ENCODE assay signal across 20 cellular contexts in the genomic region with DNA sequence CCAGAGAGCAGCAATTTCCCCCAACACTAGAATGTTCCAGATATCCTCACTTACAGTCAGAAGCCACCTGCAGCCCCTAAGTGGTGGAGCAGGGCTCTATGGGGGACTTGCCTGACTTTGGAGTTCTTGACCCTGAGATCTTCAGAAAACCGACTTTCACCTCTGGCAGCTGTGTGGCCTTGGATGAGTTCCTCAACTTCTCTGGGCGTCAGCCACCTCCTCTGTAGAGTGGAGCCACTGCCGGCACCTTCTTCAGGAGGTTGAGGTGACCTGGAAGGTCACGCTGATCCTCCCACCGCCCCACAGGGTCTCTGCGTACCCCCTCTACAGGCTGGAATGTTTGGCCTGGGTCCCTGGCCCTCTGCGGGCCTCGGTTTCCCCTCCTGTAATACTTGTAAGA. TPM values are rescaled to one million over a fixed set of nuclear protein-coding genes. Genes with fewer than 3 reads are reported as not detected.
DNase-seq lines count a peak whose midpoint lies in the region; ATAC-seq, FAIRE-seq and TF ChIP-seq lines count a peak whose summit lies in the region.
"Had no signal": no experiment of that assay in that cellular context is flagged by ENCODE, and none has a peak within 500 bp of the region (broad histone marks: within the 10 kb centered on the region; RNA-seq: fewer than 3 reads in every experiment).

No MANE protein-coding gene starts in this region.

- H3K36me3 ChIP-seq in HepG2 (replicated peaks in 1 of 2; ENCODE audit: control insufficient read depth in 1 of 2, insufficient read depth in 2 of 2, low read length in 2 of 2) (no peaks in the 10 kb centered on the region), right lobe of liver (no peaks in the 10 kb centered on the region), SJCRH30 (no peaks in the 10 kb centered on the region), mesenchymal stem cell (ENCODE audit: control insufficient read depth in 1 of 2, insufficient read depth in 2 of 2, low read depth in 1 of 2, low read length in 2 of 2) (no peaks in the 10 kb centered on the region), uterus (no peaks in the 10 kb centered on the region)
- H3K36me3 ChIP-seq: HAP-1 had no signal

- H3K4me2 ChIP-seq in HepG2 (ENCODE audit: low read depth, low read length), result no peak overlapping the region
- no peak overlapping the region for H3K4me2 ChIP-seq in mesenchymal stem cell (ENCODE audit: low read length, poor library complexity, severe bottlenecking)

- 67% methylated on average over 3 of the region's 8 CpGs for WGBS in HepG2 (ENCODE audit: low lambda C conversion rate)
- WGBS in right lobe of liver (ENCODE audit: insufficient coverage, low coverage, low lambda C conversion rate, missing lambda C conversion rate), result no CpG with 5 or more reads among the region's 8 CpGs
- 91% methylated on average over 8 of the region's 8 CpGs for WGBS in mesenchymal stem cell

- H2AFZ ChIP-seq in HepG2 (ENCODE audit: low read length), result no peak overlapping the region
- no peak overlapping the region for H2AFZ ChIP-seq in mesenchymal stem cell (ENCODE audit: low read depth, low read length)

- H3K27ac ChIP-seq in HepG2 (ENCODE audit: extremely low read length, insufficient read depth, low read length) (peak overlapping the region; percentile 56), right lobe of liver (no peak overlapping the region), SJCRH30 (peak overlapping the region; percentile 81), mesenchymal stem cell (ENCODE audit: low read length, poor library complexity, severe bottlenecking) (no peak overlapping the region), uterus (no peak overlapping the region)
- H3K27ac ChIP-seq: HL-60 had no signal

- TF ChIP-seq POLR2A in HepG2 (IDR thresholded peaks at IDR 0.05; ENCODE audit: insufficient read depth in 1 of 2, low read depth in 2 of 2, low read length in 2 of 2) (no peak), right lobe of liver (IDR thresholded peaks at IDR 0.05) (no peak), uterus (IDR thresholded peaks at IDR 0.05) (no peak)

- peak overlapping the region; percentile 2 for H4K8ac ChIP-seq in mesenchymal stem cell (ENCODE audit: low read length)

- FAIRE-seq in HepG2 (lab: Jason Lieb, UNC), result no peak
- FAIRE-seq: GM12878 had no signal

- H3K18ac ChIP-seq in mesenchymal stem cell (ENCODE audit: low read depth in 1 of 2, low read length in 2 of 2), result no peak overlapping the region

- H2BK5ac ChIP-seq in mesenchymal stem cell (ENCODE audit: low read depth, low read length, poor library complexity, severe bottlenecking), result no peak overlapping the region

- POLR2A ChIA-PET in HepG2 (lab: Yijun Ruan, JAX), result interaction anchor here (0.8 to 1.6 kb wide), 2 partner anchors 49 kb away, joined by 3 to 11 read pairs; no protein-coding TSS in a partner anchor

- no peak overlapping the region for H3K14ac ChIP-seq in mesenchymal stem cell (ENCODE audit: low read length in 2 of 2)

- H2AK5ac ChIP-seq in mesenchymal stem cell (ENCODE audit: low read length, severe bottlenecking), result peak overlapping the region; percentile 6

- H3K4ac ChIP-seq in mesenchymal stem cell (ENCODE audit: low read depth in 1 of 2, low read length in 2 of 2), result no peak overlapping the region

- TF ChIP-seq CTCF in HepG2 (CRISPR knock-in tag; IDR thresholded peaks at IDR 0.05) (no peak), right lobe of liver (IDR thresholded peaks at IDR 0.05) (no peak), uterus (IDR thresholded peaks at IDR 0.05) (no peak)

- no peaks in the 10 kb centered on the region for H3K79me1 ChIP-seq in mesenchymal stem cell (replicated peaks; ENCODE audit: low read length, poor library complexity, severe bottlenecking)

- H4K20me1 ChIP-seq in HepG2 (ENCODE audit: insufficient read depth, low read length), result no peaks in the 10 kb centered on the region

- CTCF ChIA-PET in HepG2 (lab: Yijun Ruan, JAX; ENCODE audit: low intra/inter-chr PET ratio, low total read pairs), result no interaction called here

- no peak overlapping the region for H4K91ac ChIP-seq in mesenchymal stem cell (ENCODE audit: low read length)

- H3K9me3 ChIP-seq in HepG2 (ENCODE audit: low read length) (no peaks in the 10 kb centered on the region), right lobe of liver (no peaks in the 10 kb centered on the region), SJCRH30 (replicated peaks) (no peaks in the 10 kb centered on the region), mesenchymal stem cell (ENCODE audit: control insufficient read depth, low read length) (no peaks in the 10 kb centered on the region), uterus (no peaks in the 10 kb centered on the region)
- H3K9me3 ChIP-seq: HAP-1 had no signal

- no peaks in the 10 kb centered on the region for H3K79me2 ChIP-seq in HepG2 (ENCODE audit: insufficient read depth, low read length)

- TF ChIP-seq EP300 in HepG2 (IDR thresholded peaks at IDR 0.05; ENCODE audit: low read depth in 2 of 2, low read length in 2 of 2), result no peak
- no peak for TF ChIP-seq EP300 in HepG2 (CRISPR knock-in tag; IDR thresholded peaks at IDR 0.05; ENCODE audit: borderline replicate concordance)

- H3K4me1 ChIP-seq in HepG2 (ENCODE audit: insufficient read depth, low read length) (peaks cover 100% of the 10 kb centered on the region), right lobe of liver (peaks cover 0 to 30% (median 11%) of the 10 kb centered on the region in 4 donors), SJCRH30 (peaks cover 52% of the 10 kb centered on the region), mesenchymal stem cell (ENCODE audit: control insufficient read depth, insufficient read depth, low read depth, low read length) (peaks cover 37% of the 10 kb centered on the region), uterus (peaks cover 0 to 4% of the 10 kb centered on the region in 2 donors)

- H2BK12ac ChIP-seq in mesenchymal stem cell (ENCODE audit: low read length in 2 of 2), result peak overlapping the region in 1 of 2 experiments; percentile 18

- no peak overlapping the region for H3K23ac ChIP-seq in mesenchymal stem cell (ENCODE audit: low read length in 2 of 2)

- no peak for ATAC-seq in HepG2
- ATAC-seq in right lobe of liver, result no peak
- ATAC-seq in HG02884 (IDR thresholded peaks at IDR 0.05; ENCODE audit: unreplicated experiment), result no peak
- ATAC-seq: GM12878 had no signal

- no peak overlapping the region for H2BK120ac ChIP-seq in mesenchymal stem cell (ENCODE audit: low read depth, low read length)

- no peak for TF ChIP-seq RAD21 in HepG2 (CRISPR knock-in tag; IDR thresholded peaks at IDR 0.05)

- H3K27me3 ChIP-seq in HepG2 (ENCODE audit: control insufficient read depth in 1 of 2, insufficient read depth in 2 of 2, low read length in 2 of 2) (no peaks in the 10 kb centered on the region), right lobe of liver (no peaks in the 10 kb centered on the region), SJCRH30 (no peaks in the 10 kb centered on the region), mesenchymal stem cell (ENCODE audit: control insufficient read depth in 1 of 2, insufficient read depth in 1 of 2, low read length in 2 of 2) (peaks cover 0 to 22% of the 10 kb centered on the region in 2 experiments), uterus (no peaks in the 10 kb centered on the region)

- intact Hi-C loops in HepG2 (cut with micrococcal nuclease; ENCODE audit: unreplicated experiment), result no loop called here
- intact Hi-C loops in right lobe of liver (cut with DNase I), result no loop called here
- intact Hi-C loops in uterus (cut with DNase I; ENCODE audit: low total_unique reads), result no loop called here

- DNase-seq in HepG2 (ENCODE audit: low spot score) (no peak), right lobe of liver (no peak), SJCRH30 (peak in 1 of 2 experiments; percentile 39), mesenchymal stem cell (no peak), HUDEP-2 (lab: John Stamatoyannopoulos, UW; ENCODE audit: unreplicated experiment in 76 of 76) (no peak), activated gamma-delta T cell treated with Interleukin-2 at 50 U/mL for 16 hours (no peak), uterus (no peak)
- DNase-seq: ACHN; C1 segment of cervical spinal cord; Calu3; CD4-positive, alpha-beta T cell; DMS79; GOT3; IMR-90 had no signal

- BruUV-seq in HepG2 (replicated peaks; lab: Mats Ljungman, UMichigan), result no TSS peak

- in situ Hi-C loops in HepG2 (cut with HindIII; ENCODE audit: extremely low pct_ligation_motif_present, low pct_unique_long_range_greater_than_20kb), result no loop called here

- H2BK15ac ChIP-seq in mesenchymal stem cell (ENCODE audit: low read depth, poor library complexity, severe bottlenecking), result peak overlapping the region; percentile 88

- H3K9ac ChIP-seq in HepG2 (ENCODE audit: insufficient read depth, low read depth, low read length) (peak overlapping the region; percentile 24; the same call in 1 of the 2 replicates), mesenchymal stem cell (ENCODE audit: low read length) (no peak overlapping the region)

- no peak overlapping the region for H3K4me3 ChIP-seq in HepG2 (replicated peaks in 1 of 3; ENCODE audit: insufficient read depth in 1 of 3, low read depth in 2 of 3, low read length in 3 of 3)
- no peak overlapping the region for H3K4me3 ChIP-seq in right lobe of liver
- H3K4me3 ChIP-seq in SJCRH30, result no peak overlapping the region
- H3K4me3 ChIP-seq in mesenchymal stem cell (ENCODE audit: insufficient read depth in 1 of 2, low read depth in 1 of 2, low read length in 2 of 2), result no peak overlapping the region
- no peak overlapping the region for H3K4me3 ChIP-seq in uterus
- H3K4me3 ChIP-seq: GM12878, HAP-1 had no signal

RNA-seq across cellular contexts. Expression of a gene that starts 7.1 kb away (rescaled TPM):
- total RNA-seq in HepG2 (2016; rRNA removed; fragmentation: Illumina TruSeq; extraction: Trizol) (not detected in 2 replicates), right lobe of liver (under 1 TPM in 4 of 6 experiments, not detected in 2; 0.13 to 0.97 (median 0.39) TPM), uterus (not detected)
- not detected in 2 replicates for total RNA-seq in HepG2 (2016; cell fraction: cytosol; rRNA removed; fragmentation: Illumina TruSeq; extraction: Trizol; ENCODE audit: low read depth)
- total RNA-seq in HepG2 (2016; cell fraction: insoluble cytoplasmic fraction; rRNA removed; fragmentation: Illumina TruSeq; extraction: Trizol), result not detected in 2 replicates
- not detected in 2 replicates for total RNA-seq in HepG2 (2016; cell fraction: membrane; rRNA removed; fragmentation: Illumina TruSeq; extraction: Trizol)
- not detected in 2 replicates for total RNA-seq in HepG2 (2016; cell fraction: nucleus; rRNA removed; fragmentation: Illumina TruSeq; extraction: Trizol)
- 0.03 and 0.10 TPM in 2 replicates for polyA plus RNA-seq in HepG2 (2011; rRNA removed)
- polyA plus RNA-seq in HepG2 (2011; cell fraction: cytosol; rRNA removed), result 0.03 and 0.05 TPM in 2 replicates
- 0.45 and 0.69 TPM in 2 replicates for polyA plus RNA-seq in HepG2 (2011; cell fraction: nucleus; rRNA removed)
- 0.35 TPM in 1 of 2 replicates, not detected in the other for polyA plus RNA-seq in HepG2 (2012)
- not detected in 2 replicates for polyA plus RNA-seq in HepG2 (2016; cell fraction: cytosol; fragmentation: Illumina TruSeq; extraction: Trizol; ENCODE audit: low read depth)
- not detected in 2 replicates for polyA plus RNA-seq in HepG2 (2016; cell fraction: insoluble cytoplasmic fraction; fragmentation: Illumina TruSeq; extraction: Trizol; ENCODE audit: low read depth)
- polyA plus RNA-seq in HepG2 (2016; cell fraction: membrane; fragmentation: Illumina TruSeq; extraction: Trizol; ENCODE audit: low read depth), result not detected in 2 replicates
- polyA plus RNA-seq in HepG2 (2016; cell fraction: nucleus; fragmentation: Illumina TruSeq; extraction: Trizol; ENCODE audit: insufficient read depth, low read depth), result 0.32 TPM in 1 of 2 replicates, not detected in the other
- 0.08 and 0.14 TPM in 2 replicates for polyA minus RNA-seq in HepG2 (2011; rRNA and poly(A)+ RNA removed; ENCODE audit: low replicate concordance)
- polyA minus RNA-seq in HepG2 (2011; cell fraction: cytosol; rRNA and poly(A)+ RNA removed), result not detected in 2 replicates
- 1.1 and 1.4 TPM in 2 replicates for polyA minus RNA-seq in HepG2 (2011; cell fraction: nucleus; rRNA and poly(A)+ RNA removed)
- total RNA-seq in SJCRH30 (2014; rRNA removed; shearing (Covaris generic)), result 0.61 and 0.94 TPM in 2 replicates
- not detected for polyA plus RNA-seq in mesenchymal stem cell (2013, experiment 1 of 2)
- polyA plus RNA-seq in mesenchymal stem cell (2013, experiment 2 of 2), result not detected
- total RNA-seq: A172, Calu3, G401, GM12878, IMR-90 had no signal
- polyA plus RNA-seq: GM12878, IMR-90 had no signal

RNA-seq across cellular contexts. Expression of a gene that starts 26.2 kb away (rescaled TPM):
- total RNA-seq in HepG2 (2016; rRNA removed; fragmentation: Illumina TruSeq; extraction: Trizol) (378 and 396 TPM in 2 replicates), right lobe of liver (100 to 1,000 TPM; 108 to 161 (median 157) TPM), uterus (100 to 1,000 TPM in 3 of 4 donors, 10 to 100 TPM in 1; 68.7 to 261 (median 150) TPM)
- total RNA-seq in HepG2 (2016; cell fraction: cytosol; rRNA removed; fragmentation: Illumina TruSeq; extraction: Trizol; ENCODE audit: low read depth), result 206 and 277 TPM in 2 replicates
- total RNA-seq in HepG2 (2016; cell fraction: insoluble cytoplasmic fraction; rRNA removed; fragmentation: Illumina TruSeq; extraction: Trizol), result 384 and 456 TPM in 2 replicates
- 192 and 280 TPM in 2 replicates for total RNA-seq in HepG2 (2016; cell fraction: membrane; rRNA removed; fragmentation: Illumina TruSeq; extraction: Trizol)
- 124 and 130 TPM in 2 replicates for total RNA-seq in HepG2 (2016; cell fraction: nucleus; rRNA removed; fragmentation: Illumina TruSeq; extraction: Trizol)
- polyA plus RNA-seq in HepG2 (2011; rRNA removed), result 286 and 302 TPM in 2 replicates
- polyA plus RNA-seq in HepG2 (2011; cell fraction: cytosol; rRNA removed), result 407 and 879 TPM in 2 replicates
- 341 and 384 TPM in 2 replicates for polyA plus RNA-seq in HepG2 (2011; cell fraction: nucleus; rRNA removed)
- polyA plus RNA-seq in HepG2 (2012), result 182 and 188 TPM in 2 replicates
- polyA plus RNA-seq in HepG2 (2016; cell fraction: cytosol; fragmentation: Illumina TruSeq; extraction: Trizol; ENCODE audit: low read depth), result 245 and 314 TPM in 2 replicates
- 420 and 459 TPM in 2 replicates for polyA plus RNA-seq in HepG2 (2016; cell fraction: insoluble cytoplasmic fraction; fragmentation: Illumina TruSeq; extraction: Trizol; ENCODE audit: low read depth)
- 204 and 246 TPM in 2 replicates for polyA plus RNA-seq in HepG2 (2016; cell fraction: membrane; fragmentation: Illumina TruSeq; extraction: Trizol; ENCODE audit: low read depth)
- polyA plus RNA-seq in HepG2 (2016; cell fraction: nucleus; fragmentation: Illumina TruSeq; extraction: Trizol; ENCODE audit: insufficient read depth, low read depth), result 232 and 235 TPM in 2 replicates
- 32.1 and 88.3 TPM in 2 replicates for polyA minus RNA-seq in HepG2 (2011; rRNA and poly(A)+ RNA removed; ENCODE audit: low replicate concordance)
- polyA minus RNA-seq in HepG2 (2011; cell fraction: cytosol; rRNA and poly(A)+ RNA removed), result 38.6 and 41.0 TPM in 2 replicates
- 16.5 and 21.2 TPM in 2 replicates for polyA minus RNA-seq in HepG2 (2011; cell fraction: nucleus; rRNA and poly(A)+ RNA removed)
- total RNA-seq in SJCRH30 (2014; rRNA removed; shearing (Covaris generic)), result 245 and 307 TPM in 2 replicates
- 338 TPM for polyA plus RNA-seq in mesenchymal stem cell (2013, experiment 1 of 2)
- 347 TPM for polyA plus RNA-seq in mesenchymal stem cell (2013, experiment 2 of 2)

RNA-seq across cellular contexts. Expression of a gene that starts 26.2 kb away (rescaled TPM):
- total RNA-seq in HepG2 (2016; rRNA removed; fragmentation: Illumina TruSeq; extraction: Trizol) (0.20 and 0.53 TPM in 2 replicates), right lobe of liver (1 to 10 TPM in 1 of 6 experiments, under 1 TPM in 5; 0.19 to 1.4 (median 0.33) TPM), uterus (under 1 TPM in 1 of 4 donors, not detected in 3; 0.29 TPM)
- total RNA-seq in HepG2 (2016; cell fraction: cytosol; rRNA removed; fragmentation: Illumina TruSeq; extraction: Trizol; ENCODE audit: low read depth), result 0.10 TPM in 1 of 2 replicates, not detected in the other
- 0.39 TPM in 1 of 2 replicates, not detected in the other for total RNA-seq in HepG2 (2016; cell fraction: insoluble cytoplasmic fraction; rRNA removed; fragmentation: Illumina TruSeq; extraction: Trizol)
- total RNA-seq in HepG2 (2016; cell fraction: membrane; rRNA removed; fragmentation: Illumina TruSeq; extraction: Trizol), result 0.14 and 0.15 TPM in 2 replicates
- total RNA-seq in HepG2 (2016; cell fraction: nucleus; rRNA removed; fragmentation: Illumina TruSeq; extraction: Trizol), result 0.34 TPM in 1 of 2 replicates, not detected in the other
- polyA plus RNA-seq in HepG2 (2011; rRNA removed), result 1.1 and 1.6 TPM in 2 replicates
- 0.74 and 0.86 TPM in 2 replicates for polyA plus RNA-seq in HepG2 (2011; cell fraction: cytosol; rRNA removed)
- 0.96 and 1.5 TPM in 2 replicates for polyA plus RNA-seq in HepG2 (2011; cell fraction: nucleus; rRNA removed)
- 0.52 and 2.4 TPM in 2 replicates for polyA plus RNA-seq in HepG2 (2012)
- polyA plus RNA-seq in HepG2 (2016; cell fraction: cytosol; fragmentation: Illumina TruSeq; extraction: Trizol; ENCODE audit: low read depth), result 0.07 TPM in 1 of 2 replicates, not detected in the other
- 0.12 and 0.23 TPM in 2 replicates for polyA plus RNA-seq in HepG2 (2016; cell fraction: insoluble cytoplasmic fraction; fragmentation: Illumina TruSeq; extraction: Trizol; ENCODE audit: low read depth)
- polyA plus RNA-seq in HepG2 (2016; cell fraction: membrane; fragmentation: Illumina TruSeq; extraction: Trizol; ENCODE audit: low read depth), result 0.17 TPM in 1 of 2 replicates, not detected in the other
- 0.57 and 0.83 TPM in 2 replicates for polyA plus RNA-seq in HepG2 (2016; cell fraction: nucleus; fragmentation: Illumina TruSeq; extraction: Trizol; ENCODE audit: insufficient read depth, low read depth)
- polyA minus RNA-seq in HepG2 (2011; rRNA and poly(A)+ RNA removed; ENCODE audit: low replicate concordance), result 0.80 TPM in 1 of 2 replicates, not detected in the other
- polyA minus RNA-seq in HepG2 (2011; cell fraction: cytosol; rRNA and poly(A)+ RNA removed), result 0.69 TPM in 1 of 2 replicates, not detected in the other
- polyA minus RNA-seq in HepG2 (2011; cell fraction: nucleus; rRNA and poly(A)+ RNA removed), result 0.26 and 2.9 TPM in 2 replicates
- total RNA-seq in SJCRH30 (2014; rRNA removed; shearing (Covaris generic)), result 21.9 and 23.9 TPM in 2 replicates
- polyA plus RNA-seq in mesenchymal stem cell (2013, experiment 1 of 2), result not detected
- polyA plus RNA-seq in mesenchymal stem cell (2013, experiment 2 of 2), result not detected
- total RNA-seq: A172, G401, IMR-90 had no signal
- polyA plus RNA-seq: IMR-90 had no signal

RNA-seq across cellular contexts. Expression of a gene that starts 27.2 kb away (rescaled TPM):
- 1.2 and 2.4 TPM in 2 replicates for total RNA-seq in HepG2 (2016; rRNA removed; fragmentation: Illumina TruSeq; extraction: Trizol)
- total RNA-seq in HepG2 (2016; cell fraction: cytosol; rRNA removed; fragmentation: Illumina TruSeq; extraction: Trizol; ENCODE audit: low read depth), result 1.2 and 2.0 TPM in 2 replicates
- 1.1 and 2.6 TPM in 2 replicates for total RNA-seq in HepG2 (2016; cell fraction: insoluble cytoplasmic fraction; rRNA removed; fragmentation: Illumina TruSeq; extraction: Trizol)
- total RNA-seq in HepG2 (2016; cell fraction: membrane; rRNA removed; fragmentation: Illumina TruSeq; extraction: Trizol), result 1.6 and 2.0 TPM in 2 replicates
- 2.4 and 2.8 TPM in 2 replicates for total RNA-seq in HepG2 (2016; cell fraction: nucleus; rRNA removed; fragmentation: Illumina TruSeq; extraction: Trizol)
- polyA plus RNA-seq in HepG2 (2011; rRNA removed), result 2.4 and 3.1 TPM in 2 replicates
- 1.3 and 1.9 TPM in 2 replicates for polyA plus RNA-seq in HepG2 (2011; cell fraction: cytosol; rRNA removed)
- 12.9 and 13.7 TPM in 2 replicates for polyA plus RNA-seq in HepG2 (2011; cell fraction: nucleus; rRNA removed)
- polyA plus RNA-seq in HepG2 (2012), result 0.61 and 1.0 TPM in 2 replicates
- polyA plus RNA-seq in HepG2 (2016; cell fraction: cytosol; fragmentation: Illumina TruSeq; extraction: Trizol; ENCODE audit: low read depth), result 0.49 and 0.65 TPM in 2 replicates
- polyA plus RNA-seq in HepG2 (2016; cell fraction: insoluble cytoplasmic fraction; fragmentation: Illumina TruSeq; extraction: Trizol; ENCODE audit: low read depth), result 0.78 and 1.4 TPM in 2 replicates
- polyA plus RNA-seq in HepG2 (2016; cell fraction: membrane; fragmentation: Illumina TruSeq; extraction: Trizol; ENCODE audit: low read depth), result 0.82 and 0.91 TPM in 2 replicates
- 4.8 and 5.0 TPM in 2 replicates for polyA plus RNA-seq in HepG2 (2016; cell fraction: nucleus; fragmentation: Illumina TruSeq; extraction: Trizol; ENCODE audit: insufficient read depth, low read depth)
- 0.33 and 2.8 TPM in 2 replicates for polyA minus RNA-seq in HepG2 (2011; rRNA and poly(A)+ RNA removed; ENCODE audit: low replicate concordance)
- polyA minus RNA-seq in HepG2 (2011; cell fraction: cytosol; rRNA and poly(A)+ RNA removed), result 0.59 and 1.2 TPM in 2 replicates
- 3.7 and 4.2 TPM in 2 replicates for polyA minus RNA-seq in HepG2 (2011; cell fraction: nucleus; rRNA and poly(A)+ RNA removed)
- 1 to 10 TPM; 1.7 to 3.9 (median 2.8) TPM for total RNA-seq in right lobe of liver
- total RNA-seq in SJCRH30 (2014; rRNA removed; shearing (Covaris generic)), result 0.94 and 1.3 TPM in 2 replicates
- 3.1 TPM for polyA plus RNA-seq in mesenchymal stem cell (2013, experiment 1 of 2)
- polyA plus RNA-seq in mesenchymal stem cell (2013, experiment 2 of 2), result 2.4 TPM
- total RNA-seq in uterus, result 10 to 100 TPM in 1 of 4 donors, 1 to 10 TPM in 3; 2.6 to 10.9 (median 7.1) TPM

RNA-seq across cellular contexts. Expression of a gene that starts 36.6 kb away (rescaled TPM):
- total RNA-seq in HepG2 (2016; rRNA removed; fragmentation: Illumina TruSeq; extraction: Trizol) (1.7 and 3.1 TPM in 2 replicates), right lobe of liver (1 to 10 TPM; 1.1 to 7.9 (median 5.0) TPM), uterus (10 to 100 TPM in 3 of 4 donors, 1 to 10 TPM in 1; 2.0 to 48.7 (median 12.4) TPM)
- total RNA-seq in HepG2 (2016; cell fraction: cytosol; rRNA removed; fragmentation: Illumina TruSeq; extraction: Trizol; ENCODE audit: low read depth), result 0.40 and 0.53 TPM in 2 replicates
- 1.1 and 3.0 TPM in 2 replicates for total RNA-seq in HepG2 (2016; cell fraction: insoluble cytoplasmic fraction; rRNA removed; fragmentation: Illumina TruSeq; extraction: Trizol)
- 1.2 and 1.4 TPM in 2 replicates for total RNA-seq in HepG2 (2016; cell fraction: membrane; rRNA removed; fragmentation: Illumina TruSeq; extraction: Trizol)
- 2.6 and 2.9 TPM in 2 replicates for total RNA-seq in HepG2 (2016; cell fraction: nucleus; rRNA removed; fragmentation: Illumina TruSeq; extraction: Trizol)
- 3.1 and 4.5 TPM in 2 replicates for polyA plus RNA-seq in HepG2 (2011; rRNA removed)
- 2.9 and 3.5 TPM in 2 replicates for polyA plus RNA-seq in HepG2 (2011; cell fraction: cytosol; rRNA removed)
- 19.5 and 22.9 TPM in 2 replicates for polyA plus RNA-seq in HepG2 (2011; cell fraction: nucleus; rRNA removed)
- polyA plus RNA-seq in HepG2 (2012), result 1.8 and 1.9 TPM in 2 replicates
- 0.40 and 0.43 TPM in 2 replicates for polyA plus RNA-seq in HepG2 (2016; cell fraction: cytosol; fragmentation: Illumina TruSeq; extraction: Trizol; ENCODE audit: low read depth)
- polyA plus RNA-seq in HepG2 (2016; cell fraction: insoluble cytoplasmic fraction; fragmentation: Illumina TruSeq; extraction: Trizol; ENCODE audit: low read depth), result 1.1 and 1.4 TPM in 2 replicates
- 0.61 and 0.87 TPM in 2 replicates for polyA plus RNA-seq in HepG2 (2016; cell fraction: membrane; fragmentation: Illumina TruSeq; extraction: Trizol; ENCODE audit: low read depth)
- polyA plus RNA-seq in HepG2 (2016; cell fraction: nucleus; fragmentation: Illumina TruSeq; extraction: Trizol; ENCODE audit: insufficient read depth, low read depth), result 10.1 and 13.8 TPM in 2 replicates
- polyA minus RNA-seq in HepG2 (2011; rRNA and poly(A)+ RNA removed; ENCODE audit: low replicate concordance), result 0.28 and 3.1 TPM in 2 replicates
- 0.40 and 1.1 TPM in 2 replicates for polyA minus RNA-seq in HepG2 (2011; cell fraction: cytosol; rRNA and poly(A)+ RNA removed)
- polyA minus RNA-seq in HepG2 (2011; cell fraction: nucleus; rRNA and poly(A)+ RNA removed), result 3.0 and 3.1 TPM in 2 replicates
- 0.73 and 1.9 TPM in 2 replicates for total RNA-seq in SJCRH30 (2014; rRNA removed; shearing (Covaris generic))
- polyA plus RNA-seq in mesenchymal stem cell (2013, experiment 1 of 2), result 2.4 TPM
- polyA plus RNA-seq in mesenchymal stem cell (2013, experiment 2 of 2), result 2.3 TPM

Comparison
In these comparisons a context has a peak if more than half of its experiments do, and no peak if none do; other contexts are left out.
1. H3K27ac ChIP-seq: peak in HepG2 (single experiment) and SJCRH30 (single experiment); none in right lobe of liver (0 of 3), mesenchymal stem cell (single experiment) and uterus (0 of 2).